ENCODE assay signal across 12 cellular contexts in genomic region chr3:112633757-112634156, GRCh38. TPM values are rescaled to one million over a fixed set of nuclear protein-coding genes. Genes with fewer than 3 reads are reported as not detected.
DNase-seq lines count a peak whose midpoint lies in the region; ATAC-seq and TF ChIP-seq lines count a peak whose summit lies in the region.
"Had no signal": no experiment of that assay in that cellular context is flagged by ENCODE, and none has a peak within 500 bp of the region (broad histone marks: within the 10 kb centered on the region; RNA-seq: fewer than 3 reads in every experiment).

No MANE protein-coding gene starts in this region.

- no CpG with 5 or more reads among the region's 1 CpG for WGBS in mesenchymal stem cell

- H2BK15ac ChIP-seq in mesenchymal stem cell (ENCODE audit: low read depth, poor library complexity, severe bottlenecking): no peak overlapping the region

- POLR2A ChIA-PET in AG04449 (lab: Yijun Ruan, JAX) (interaction anchor here (1.3 kb wide), 1 partner anchor 12 kb away, joined by 3 read pairs; no protein-coding TSS in a partner anchor), HEK293T (lab: Yijun Ruan, JAX) (interaction anchor here (1.8 to 1.9 kb wide), 2 partner anchors 8 to 72 kb away, joined by 5 to 6 read pairs; partner anchors contain the start of genes ATG3 and SLC35A5), WTC11 (lab: Charles Lee) (interaction anchor here (1.0 kb wide), 1 partner anchor 21 kb away, joined by 5 read pairs; no protein-coding TSS in a partner anchor)

- H3K4me3 ChIP-seq in AG04449 (ENCODE audit: low read depth, low read length) (peak overlapping the region; percentile 74), mesenchymal stem cell (ENCODE audit: insufficient read depth in 1 of 2, low read depth in 1 of 2, low read length in 2 of 2) (peak overlapping the region in 1 of 2 experiments; percentile 89)
- H3K4me3 ChIP-seq: tibial artery had no signal

- no peaks in the 10 kb centered on the region for H3K9me3 ChIP-seq in mesenchymal stem cell (ENCODE audit: control insufficient read depth, low read length)
- H3K9me3 ChIP-seq: tibial artery had no signal

- peak overlapping the region in 1 of 2 experiments; percentile 67 for H3K18ac ChIP-seq in mesenchymal stem cell (ENCODE audit: low read depth in 1 of 2, low read length in 2 of 2)

- ATAC-seq in WTC11: no peak
- no peak for ATAC-seq in GM19463 (IDR thresholded peaks at IDR 0.05; ENCODE audit: unreplicated experiment)
- ATAC-seq in GM18517 (IDR thresholded peaks at IDR 0.05; ENCODE audit: unreplicated experiment): no peak

- TF ChIP-seq CTCF in AG04449 (IDR thresholded peaks at IDR 0.05; ENCODE audit: insufficient read depth, low read length, missing control alignments) (no peak), WTC11 (IDR thresholded peaks at IDR 0.05) (no peak)

- no peak overlapping the region for H2BK120ac ChIP-seq in mesenchymal stem cell (ENCODE audit: low read depth, low read length)

- no peak overlapping the region for H2AFZ ChIP-seq in mesenchymal stem cell (ENCODE audit: low read depth, low read length)
- H2AFZ ChIP-seq: parathyroid adenoma had no signal

- H3K27me3 ChIP-seq in mesenchymal stem cell (ENCODE audit: control insufficient read depth in 1 of 2, insufficient read depth in 1 of 2, low read length in 2 of 2): no peaks in the 10 kb centered on the region
- H3K27me3 ChIP-seq: tibial artery had no signal

- H3K9ac ChIP-seq in mesenchymal stem cell (ENCODE audit: low read length): peak overlapping the region; percentile 99
- H3K9ac ChIP-seq: parathyroid adenoma had no signal

- H3K27ac Mint-ChIP-seq in WTC11: peak overlapping the region; percentile 66

- no peak overlapping the region for H2BK5ac ChIP-seq in mesenchymal stem cell (ENCODE audit: low read depth, low read length, poor library complexity, severe bottlenecking)

- H4K91ac ChIP-seq in mesenchymal stem cell (ENCODE audit: low read length): no peak overlapping the region

- H3K27ac ChIP-seq in mesenchymal stem cell (ENCODE audit: low read length, poor library complexity, severe bottlenecking): no peak overlapping the region
- H3K27ac ChIP-seq: parathyroid adenoma had no signal

- no peaks in the 10 kb centered on the region for H3K27me3 Mint-ChIP-seq in WTC11 (ENCODE audit: low read depth)

- H3K36me3 Mint-ChIP-seq in WTC11: no peaks in the 10 kb centered on the region

- H3K4ac ChIP-seq in mesenchymal stem cell (ENCODE audit: low read depth in 1 of 2, low read length in 2 of 2): no peak overlapping the region

- H3K36me3 ChIP-seq in mesenchymal stem cell (ENCODE audit: control insufficient read depth in 1 of 2, insufficient read depth in 2 of 2, low read depth in 1 of 2, low read length in 2 of 2): peaks cover 5 to 52% of the 10 kb centered on the region in 2 experiments
- H3K36me3 ChIP-seq: tibial artery had no signal

- H2AK5ac ChIP-seq in mesenchymal stem cell (ENCODE audit: low read length, severe bottlenecking): no peak overlapping the region

- peaks cover 68% of the 10 kb centered on the region for H3K4me1 Mint-ChIP-seq in WTC11

- H3K79me1 ChIP-seq in mesenchymal stem cell (replicated peaks; ENCODE audit: low read length, poor library complexity, severe bottlenecking): peaks cover 17% of the 10 kb centered on the region

- peaks cover 4% of the 10 kb centered on the region for H3K9me3 Mint-ChIP-seq in WTC11

- H3K23ac ChIP-seq in mesenchymal stem cell (ENCODE audit: low read length in 2 of 2): no peak overlapping the region

- H3K4me1 ChIP-seq in mesenchymal stem cell (ENCODE audit: control insufficient read depth, insufficient read depth, low read depth, low read length): peaks cover 9% of the 10 kb centered on the region
- H3K4me1 ChIP-seq: parathyroid adenoma had no signal

- no peak overlapping the region for H3K14ac ChIP-seq in mesenchymal stem cell (ENCODE audit: low read length in 2 of 2)

- DNase-seq in AG04449 (ENCODE audit: low read depth, low spot score) (no peak), HEK293T (ENCODE audit: extremely low spot score) (no peak), WTC11 (ENCODE audit: low spot score) (no peak), mesenchymal stem cell (no peak)
- DNase-seq in activated effector memory CD4-positive, alpha-beta T cell treated with Interleukin-2 at 50 U/mL for 16 hours: no peak
- DNase-seq in activated T-cell treated with anti-CD3 and anti-CD28 coated beads, Interleukin-2, amount 50 U/mL, for 48 hours: no peak
- DNase-seq: erythroblast, RPMI8226, tibial artery had no signal

- H2BK12ac ChIP-seq in mesenchymal stem cell (ENCODE audit: low read length in 2 of 2): no peak overlapping the region

- H3K4me2 ChIP-seq in mesenchymal stem cell (ENCODE audit: low read length, poor library complexity, severe bottlenecking): no peak overlapping the region

- CTCF ChIA-PET in AG04449 (lab: Yijun Ruan, JAX) (interaction anchor here (0.9 to 2.7 kb wide), 5 partner anchors 10 to 401 kb away, joined by 3 to 19 read pairs (median 4); no protein-coding TSS in a partner anchor), HEK293T (lab: Yijun Ruan, JAX) (interaction anchor here (0.7 to 0.8 kb wide), 2 partner anchors 9 to 51 kb away, joined by 4 to 5 read pairs; no protein-coding TSS in a partner anchor), WTC11 (lab: Charles Lee) (interaction anchor here (1.1 to 2.3 kb wide), 3 partner anchors 9 to 341 kb away, joined by 4 to 12 read pairs (median 9); no protein-coding TSS in a partner anchor)

- no peak overlapping the region for H4K8ac ChIP-seq in mesenchymal stem cell (ENCODE audit: low read length)

- peak overlapping the region; percentile 4; the same call in 1 of the 2 replicates for H3K4me3 Mint-ChIP-seq in WTC11

TF ChIP-seq in HEK293T, 16 proteins besides CTCF, POLR2A, EP300 and RAD21:
- TF ChIP-seq ZNF384 (IDR thresholded peaks at IDR 0.05) (no peak), PKNOX1 (IDR thresholded peaks at IDR 0.05) (peak; percentile 77)

TF ChIP-seq in WTC11, 78 proteins besides CTCF, POLR2A, EP300 and RAD21 (continues in another document):
- TF ChIP-seq MYBL2 (CRISPR knock-in tag; IDR thresholded peaks at IDR 0.05) (no peak), ZNF138 (CRISPR knock-in tag; conservative IDR thresholded peaks at IDR 0.05) (no peak), USF1 (CRISPR knock-in tag; IDR thresholded peaks at IDR 0.05) (no peak), ZNF396 (CRISPR knock-in tag; IDR thresholded peaks at IDR 0.05; ENCODE audit: borderline replicate concordance) (no peak), CREM (CRISPR knock-in tag; IDR thresholded peaks at IDR 0.05) (no peak), ZMAT4 (CRISPR knock-in tag; IDR thresholded peaks at IDR 0.05) (no peak), AR (CRISPR knock-in tag; IDR thresholded peaks at IDR 0.05) (no peak), PRRX2 (CRISPR knock-in tag; IDR thresholded peaks at IDR 0.05) (no peak), SOX15 (CRISPR knock-in tag; IDR thresholded peaks at IDR 0.05) (no peak), MXD4 (CRISPR knock-in tag; IDR thresholded peaks at IDR 0.05; ENCODE audit: borderline replicate concordance) (no peak), ZNF671 (CRISPR knock-in tag; IDR thresholded peaks at IDR 0.05) (no peak), NFE2L1 (CRISPR knock-in tag; IDR thresholded peaks at IDR 0.05) (no peak), FOXJ3 (CRISPR knock-in tag; IDR thresholded peaks at IDR 0.05; ENCODE audit: borderline replicate concordance) (no peak), FOXP1 (CRISPR knock-in tag; IDR thresholded peaks at IDR 0.05; ENCODE audit: borderline replicate concordance) (no peak), ZNF423 (CRISPR knock-in tag; IDR thresholded peaks at IDR 0.05) (no peak), TP53 (CRISPR knock-in tag; IDR thresholded peaks at IDR 0.05) (no peak), RELA (CRISPR knock-in tag; IDR thresholded peaks at IDR 0.05; ENCODE audit: borderline replicate concordance) (no peak)

RNA-seq across cellular contexts. Expression of gene CCDC80, which starts 7.2 kb away (rescaled TPM):
- total RNA-seq in WTC11 (2021): 5.0 to 10.9 TPM (median 5.2 TPM) in 3 replicates
- 220 TPM for polyA plus RNA-seq in mesenchymal stem cell (2013, experiment 1 of 2)
- polyA plus RNA-seq in mesenchymal stem cell (2013, experiment 2 of 2): 229 TPM
